In genomic region chr9:110536802-110537201, GRCh38 we compare ENCODE assay signal across 19 cellular contexts. TPM values are rescaled to one million over a fixed set of nuclear protein-coding genes. Genes with fewer than 3 reads are reported as not detected.
DNase-seq lines count a peak whose midpoint lies in the region; TF ChIP-seq lines count a peak whose summit lies in the region.
"Had no signal": no experiment of that assay in that cellular context is flagged by ENCODE, and none has a peak within 500 bp of the region (broad histone marks: within the 10 kb centered on the region; RNA-seq: fewer than 3 reads in every experiment).

No MANE protein-coding gene starts in this region.

- peaks cover 0 to 26% (median 15%) of the 10 kb centered on the region in 4 donors for H3K4me1 ChIP-seq in sigmoid colon

- H3K36me3 ChIP-seq in sigmoid colon = no peaks in the 10 kb centered on the region
- H3K36me3 ChIP-seq: ascending aorta had no signal

- H3K27ac ChIP-seq in sigmoid colon = peak overlapping the region in 3 of 4 donors; percentile 38 to 64 (median 51)
- H3K27ac ChIP-seq: ascending aorta had no signal

- intact Hi-C loops in sigmoid colon (cut with DNase I) = no loop called here

- peak; percentile 91 for DNase-seq in EH (ENCODE audit: low read depth)
- peak; percentile 69 for DNase-seq in NCI-H226
- DNase-seq in fibroblast of pulmonary artery (ENCODE audit: low read depth) = peak; percentile 95
- DNase-seq in sigmoid colon = no peak
- no peak for DNase-seq in amniotic stem cell (lab: John Stamatoyannopoulos, UW)
- no peak for DNase-seq in NCI-H1092 treated with DMSO at 0.1 percent for 48 hours (lab: John Stamatoyannopoulos, UW)
- no peak for DNase-seq in effector CD8-positive, alpha-beta T cell (lab: John Stamatoyannopoulos, UW)
- no peak for DNase-seq in HPDE6-E6E7 (ENCODE audit: extremely low spot score)
- DNase-seq: activated gamma-delta T cell; CD4-positive, CD25-positive, alpha-beta regulatory T cell; DND-41; MV-4-11; naive thymus-derived CD4-positive, alpha-beta T cell; NCI-H2107; NCI-H748 treated with DMSO at 0.1 percent for 48 hours; SHP77 had no signal

- TF ChIP-seq CTCF in fibroblast of pulmonary artery (IDR thresholded peaks at IDR 0.05; ENCODE audit: low read length, missing control alignments) = no peak
- TF ChIP-seq CTCF in sigmoid colon (IDR thresholded peaks at IDR 0.05) = no peak

- H3K4me3 ChIP-seq in fibroblast of pulmonary artery (replicated peaks; ENCODE audit: low read depth, low read length) (no peak overlapping the region), sigmoid colon (no peak overlapping the region)
- H3K4me3 ChIP-seq: ascending aorta had no signal

- TF ChIP-seq POLR2A in sigmoid colon (IDR thresholded peaks at IDR 0.05) = no peak

- WGBS in sigmoid colon, 2 donors = 73 to 86% methylated on average over 5 of the region's 5 CpGs

- no peaks in the 10 kb centered on the region for H3K27me3 ChIP-seq in sigmoid colon
- H3K27me3 ChIP-seq: ascending aorta had no signal

- no peak for TF ChIP-seq EP300 in sigmoid colon (IDR thresholded peaks at IDR 0.05)

- H3K9me3 ChIP-seq in sigmoid colon = no peaks in the 10 kb centered on the region
- H3K9me3 ChIP-seq: ascending aorta had no signal

RNA-seq across cellular contexts. Expression of gene SVEP1, which starts 42.7 kb away (rescaled TPM):
- total RNA-seq in sigmoid colon = 10 to 100 TPM; 24.3 to 77.5 (median 52.4) TPM
- 1 to 10 TPM in 2 of 3 donors, under 1 TPM in 1; 0.23 to 2.9 (median 2.4) TPM for polyA plus RNA-seq in sigmoid colon
- total RNA-seq: HepG2; T-helper 2 cell treated with Interferon-gamma antibody and Interleukin-4, amounts not matched to agents 100 ng/mL and 5 ng/mL, for 36 hours had no signal
- polyA plus RNA-seq: CD4-positive, CD25-positive, alpha-beta regulatory T cell; HepG2; naive thymus-derived CD4-positive, alpha-beta T cell had no signal

Comparison
In these comparisons a context has a peak if more than half of its experiments do, and no peak if none do; other contexts are left out.
1. DNase-seq: peak in EH (single experiment), NCI-H226 (single experiment) and fibroblast of pulmonary artery (single experiment); none in sigmoid colon (single experiment), amniotic stem cell (single experiment), NCI-H1092 treated with DMSO at 0.1 percent for 48 hours (single experiment), effector CD8-positive, alpha-beta T cell (single experiment) and HPDE6-E6E7 (single experiment).